ENCODE assay signal across 8 cellular contexts in genomic region chr12:120686151-120686689, GRCh38. TPM values are rescaled to one million over a fixed set of nuclear protein-coding genes. Genes with fewer than 3 reads are reported as not detected.
DNase-seq lines count a peak whose midpoint lies in the region; TF ChIP-seq lines count a peak whose summit lies in the region.

No MANE protein-coding gene starts in this region.

- TF ChIP-seq POLR2A in testis (IDR thresholded peaks at IDR 0.05), result no peak

- in situ Hi-C loops in SK-MEL-5 (cut with HindIII; ENCODE audit: low pct_unique_long_range_greater_than_20kb, low sequenced_read_pairs), result no loop called here

- peak; percentile 98 for DNase-seq in GM03348 (ENCODE audit: low spot score)
- peak; percentile 91 for DNase-seq in HFF-Myc (ENCODE audit: extremely low read depth, low read depth)
- DNase-seq in NAMALWA (ENCODE audit: low spot score), result peak; percentile 99
- DNase-seq in SK-MEL-5 (ENCODE audit: low read depth, low spot score), result peak; percentile 98
- DNase-seq in activated naive CD4-positive, alpha-beta T cell treated with anti-CD3 and anti-CD28 coated beads, Interleukin-2, amount 50 U/mL, for 16 hours, result peak; percentile 97
- DNase-seq in glomerular endothelial cell (ENCODE audit: extremely low read depth, low read depth, low spot score), result peak; percentile 77
- DNase-seq in occipital lobe (lab: John Stamatoyannopoulos, UW), result peak; percentile 94
- DNase-seq in testis, result peak; percentile 98

- intact Hi-C loops in testis (cut with DNase I; ENCODE audit: low total_unique reads), result no loop called here

- peak overlapping the region; percentile 66 to 90 for H3K27ac ChIP-seq in testis

- TF ChIP-seq CTCF in HFF-Myc (IDR thresholded peaks at IDR 0.05; ENCODE audit: low read depth, low read length, missing control alignments) (no peak), testis (IDR thresholded peaks at IDR 0.05) (no peak)

- WGBS in testis, 2 donors, result 0 to 1% methylated on average over 22 to 42 of the region's 46 CpGs

- H3K9me3 ChIP-seq in testis, result no peaks in the 10 kb centered on the region

- peaks cover 22% of the 10 kb centered on the region for H3K4me1 ChIP-seq in testis

- H3K4me3 ChIP-seq in HFF-Myc (replicated peaks; ENCODE audit: low read depth, low read length) (peak overlapping the region; percentile 69), testis (peak overlapping the region; percentile 67 to 96)

- H3K36me3 ChIP-seq in testis (ENCODE audit: low read depth, missing control alignments), result no peaks in the 10 kb centered on the region

- no peaks in the 10 kb centered on the region for H3K27me3 ChIP-seq in testis

RNA-seq across cellular contexts. Expression of gene MLEC, which starts 0.7 kb away (rescaled TPM):
- 150 and 156 TPM in 2 replicates for total RNA-seq in SK-MEL-5 (2014; rRNA removed; shearing (Covaris generic))
- polyA plus RNA-seq in SK-MEL-5 (2015; cell fraction: cytosol; rRNA removed), result 94.3 and 122 TPM in 2 replicates
- 66.6 and 96.5 TPM in 2 replicates for polyA plus RNA-seq in SK-MEL-5 (2015; cell fraction: nucleus; rRNA removed)
- 73.3 and 78.3 TPM in 2 replicates for total RNA-seq in glomerular endothelial cell
- 41.5 TPM for total RNA-seq in occipital lobe
- total RNA-seq in testis, result 100 to 1,000 TPM in 1 of 2 donors, 10 to 100 TPM in 1; 93.2 to 104 TPM
- 130 TPM for polyA plus RNA-seq in testis (ENCODE audit: insufficient read depth, low read depth, low replicate concordance)

RNA-seq across cellular contexts. Expression of gene UNC119B, which starts 24.0 kb away (rescaled TPM):
- total RNA-seq in SK-MEL-5 (2014; rRNA removed; shearing (Covaris generic)), result 11.6 and 12.1 TPM in 2 replicates
- polyA plus RNA-seq in SK-MEL-5 (2015; cell fraction: cytosol; rRNA removed), result 26.1 and 28.5 TPM in 2 replicates
- polyA plus RNA-seq in SK-MEL-5 (2015; cell fraction: nucleus; rRNA removed), result 32.0 and 35.1 TPM in 2 replicates
- 16.6 and 25.3 TPM in 2 replicates for total RNA-seq in glomerular endothelial cell
- total RNA-seq in occipital lobe, result 11.9 TPM
- total RNA-seq in testis, result 10 to 100 TPM; 43.3 to 45.2 TPM
- 42.2 TPM for polyA plus RNA-seq in testis (ENCODE audit: insufficient read depth, low read depth, low replicate concordance)

RNA-seq across cellular contexts. Expression of gene ACADS, which starts 39.4 kb away (rescaled TPM):
- total RNA-seq in SK-MEL-5 (2014; rRNA removed; shearing (Covaris generic)), result 10.5 and 11.2 TPM in 2 replicates
- 9.9 and 11.8 TPM in 2 replicates for polyA plus RNA-seq in SK-MEL-5 (2015; cell fraction: cytosol; rRNA removed)
- 87.4 and 89.6 TPM in 2 replicates for polyA plus RNA-seq in SK-MEL-5 (2015; cell fraction: nucleus; rRNA removed)
- total RNA-seq in glomerular endothelial cell (10.8 and 18.4 TPM in 2 replicates), occipital lobe (4.2 TPM), testis (10 to 100 TPM; 28.3 to 30.2 TPM)
- polyA plus RNA-seq in testis (ENCODE audit: insufficient read depth, low read depth, low replicate concordance), result 43.9 TPM

RNA-seq across cellular contexts. Expression of gene CABP1, which starts 45.8 kb away (rescaled TPM):
- 1.2 and 2.8 TPM in 2 replicates for total RNA-seq in SK-MEL-5 (2014; rRNA removed; shearing (Covaris generic))
- 0.85 and 1.3 TPM in 2 replicates for polyA plus RNA-seq in SK-MEL-5 (2015; cell fraction: cytosol; rRNA removed)
- polyA plus RNA-seq in SK-MEL-5 (2015; cell fraction: nucleus; rRNA removed), result 1.3 and 2.2 TPM in 2 replicates
- total RNA-seq in glomerular endothelial cell, result 0.82 TPM in 1 of 2 replicates, not detected in the other
- total RNA-seq in occipital lobe, result 3.1 TPM
- total RNA-seq in testis, result 1 to 10 TPM; 2.4 to 3.9 TPM
- polyA plus RNA-seq in testis (ENCODE audit: insufficient read depth, low read depth, low replicate concordance), result 1.8 TPM

Comparison
In these comparisons a context has a peak if more than half of its experiments do, and no peak if none do; other contexts are left out.
1. Peak in every context shown above with its lines: DNase-seq, H3K4me3 ChIP-seq and H3K27ac ChIP-seq.